Comparison of ENCODE assay signal across 14 cellular contexts in genomic region chr5:1125030-1125357, GRCh38. TPM values are rescaled to one million over a fixed set of nuclear protein-coding genes. Genes with fewer than 3 reads are reported as not detected.
A peak's percentile ranks its signal among the peaks of the same experiment; 100 is the strongest.
DNase-seq lines count a peak whose midpoint lies in the region; ATAC-seq and TF ChIP-seq lines count a peak whose summit lies in the region.
"Had no signal": no experiment of that assay in that cellular context is flagged by ENCODE, and none has a peak within 500 bp of the region (broad histone marks: within the 10 kb centered on the region; RNA-seq: fewer than 3 reads in every experiment).

No MANE protein-coding gene starts in this region.

- H3K27ac ChIP-seq in esophagus muscularis mucosa (replicated peaks in 1 of 4), result peak overlapping the region; percentile 17 to 62 (median 50)
- H3K27ac ChIP-seq in lung (ENCODE audit: low read depth in 1 of 2, low read length in 1 of 2), result peak overlapping the region in 1 of 2 donors; percentile 92
- H3K27ac ChIP-seq in vagina, result peak overlapping the region; percentile 54
- H3K27ac ChIP-seq in PC-3 (ENCODE audit: low read length), result no peak overlapping the region
- H3K27ac ChIP-seq: A549, epithelial cell of prostate, RWPE1 had no signal

- ATAC-seq in lung (ENCODE audit: insufficient read depth, low FRiP score), result peak; percentile 30
- ATAC-seq in PC-3, result no peak
- ATAC-seq: A549 had no signal

- no peaks in the 10 kb centered on the region for H3K79me2 ChIP-seq in PC-3 (ENCODE audit: low read length)

- H3K36me3 ChIP-seq in esophagus muscularis mucosa (no peaks in the 10 kb centered on the region), lung (ENCODE audit: control insufficient read depth in 2 of 2, insufficient read depth in 2 of 2, low read length in 2 of 2) (no peaks in the 10 kb centered on the region), vagina (no peaks in the 10 kb centered on the region), PC-3 (ENCODE audit: low read depth, low read length) (no peaks in the 10 kb centered on the region)
- H3K36me3 ChIP-seq: stomach had no signal

- H3K4me1 ChIP-seq in esophagus muscularis mucosa (peaks cover 11 to 40% (median 22%) of the 10 kb centered on the region in 4 donors), lung (ENCODE audit: control insufficient read depth in 2 of 2, insufficient read depth in 2 of 2, low read length in 2 of 2) (peaks cover 7 to 16% of the 10 kb centered on the region in 2 donors), vagina (peaks cover 11% of the 10 kb centered on the region), PC-3 (ENCODE audit: insufficient read depth, low read length) (peaks cover 35% of the 10 kb centered on the region)
- H3K4me1 ChIP-seq: A549 had no signal

- H3K9ac ChIP-seq in PC-3 (ENCODE audit: low read length), result no peak overlapping the region

- WGBS in esophagus muscularis mucosa, result 47% methylated on average over 6 of the region's 6 CpGs
- 72 to 78% methylated on average over 6 of the region's 6 CpGs for WGBS in lung, 2 donors

- H3K27me3 ChIP-seq in esophagus muscularis mucosa (no peaks in the 10 kb centered on the region), lung (ENCODE audit: control insufficient read depth, insufficient read depth) (no peaks in the 10 kb centered on the region), vagina (no peaks in the 10 kb centered on the region), PC-3 (ENCODE audit: low read length) (no peaks in the 10 kb centered on the region)
- H3K27me3 ChIP-seq: stomach had no signal

- peak; percentile 66 for DNase-seq in NCI-H748 (lab: John Stamatoyannopoulos, UW; ENCODE audit: unreplicated experiment)
- no peak for DNase-seq in NCI-H748 treated with DMSO at 0.1 percent for 48 hours (lab: John Stamatoyannopoulos, UW)
- DNase-seq in esophagus muscularis mucosa (ENCODE audit: extremely low spot score), result no peak
- no peak for DNase-seq in lung (ENCODE audit: low spot score)
- DNase-seq in vagina (ENCODE audit: extremely low spot score in 2 of 2), result no peak
- DNase-seq in PC-3, result no peak
- DNase-seq in inferior parietal cortex (ENCODE audit: extremely low spot score), result no peak
- DNase-seq in activated naive CD4-positive, alpha-beta T cell (lab: John Stamatoyannopoulos, UW), result no peak
- DNase-seq: DND-41; stimulated activated CD4-positive, alpha-beta T cell treated with anti-CD3 and anti-CD28 coated beads, Interleukin-4, amount 100 ng/mL, for 4 hours; stomach had no signal

- no peaks in the 10 kb centered on the region for H3F3A ChIP-seq in PC-3 (ENCODE audit: low read length, unreplicated experiment)

- POLR2A ChIA-PET in PC-3 (lab: Charles Lee; ENCODE audit: unreplicated experiment), result no interaction called here

- BruUV-seq in PC-3 (replicated peaks; lab: Mats Ljungman, UMichigan), result no TSS peak

- no peak overlapping the region for H3K4me3 ChIP-seq in esophagus muscularis mucosa
- H3K4me3 ChIP-seq in lung, result no peak overlapping the region
- H3K4me3 ChIP-seq in vagina, result no peak overlapping the region
- H3K4me3 ChIP-seq in PC-3 (ENCODE audit: low read length), result no peak overlapping the region
- H3K4me3 ChIP-seq: A549, stomach had no signal

- H2AFZ ChIP-seq in PC-3 (ENCODE audit: low read length), result no peak overlapping the region

- intact Hi-C loops in esophagus muscularis mucosa (cut with DNase I), result no loop called here
- intact Hi-C loops in vagina (cut with DNase I), result no loop called here
- intact Hi-C loops in PC-3 (cut with micrococcal nuclease), result no loop called here

- H3K9me3 ChIP-seq in esophagus muscularis mucosa, result no peaks in the 10 kb centered on the region
- no peaks in the 10 kb centered on the region for H3K9me3 ChIP-seq in lung (ENCODE audit: control insufficient read depth in 2 of 2, insufficient read depth in 1 of 2, low read length in 1 of 2)
- no peaks in the 10 kb centered on the region for H3K9me3 ChIP-seq in vagina
- no peaks in the 10 kb centered on the region for H3K9me3 ChIP-seq in PC-3 (ENCODE audit: low read length)
- H3K9me3 ChIP-seq: A549, stomach had no signal

- H4K20me1 ChIP-seq in PC-3 (ENCODE audit: low read length), result no peaks in the 10 kb centered on the region

- no peak for TF ChIP-seq EP300 in esophagus muscularis mucosa (IDR thresholded peaks at IDR 0.05)

- H3K4me2 ChIP-seq in PC-3 (ENCODE audit: low read length), result no peak overlapping the region
- H3K4me2 ChIP-seq: A549 had no signal

- TF ChIP-seq POLR2A in esophagus muscularis mucosa (IDR thresholded peaks at IDR 0.05; ENCODE audit: low read depth) (no peak), vagina (IDR thresholded peaks at IDR 0.05) (no peak)

- TF ChIP-seq CTCF in esophagus muscularis mucosa (IDR thresholded peaks at IDR 0.05) (no peak), lung (IDR thresholded peaks at IDR 0.05; ENCODE audit: control extremely low read depth, extremely low read depth) (no peak), vagina (IDR thresholded peaks at IDR 0.05) (no peak), PC-3 (conservative IDR thresholded peaks at IDR 0.05; ENCODE audit: low read depth, low read length) (no peak)

- H3K9me2 ChIP-seq in PC-3 (replicated peaks; ENCODE audit: low read length), result no peaks in the 10 kb centered on the region

- CTCF ChIA-PET in PC-3 (lab: Charles Lee), result no interaction called here

RNA-seq across cellular contexts. Expression of gene SLC12A7, which starts 13.1 kb away (rescaled TPM):
- 10 to 100 TPM; 21.6 to 35.8 (median 25.4) TPM for total RNA-seq in esophagus muscularis mucosa
- total RNA-seq in lung, result 10 to 100 TPM; 42.8 to 50.4 TPM
- polyA plus RNA-seq in lung, result 10 to 100 TPM; 14.8 to 36.9 TPM
- total RNA-seq in vagina, result 21.6 TPM
- total RNA-seq in PC-3 (2014; rRNA removed), result 48.2 and 58.3 TPM in 2 replicates
